ENCODE assay signal across 8 cellular contexts in the genomic region with DNA sequence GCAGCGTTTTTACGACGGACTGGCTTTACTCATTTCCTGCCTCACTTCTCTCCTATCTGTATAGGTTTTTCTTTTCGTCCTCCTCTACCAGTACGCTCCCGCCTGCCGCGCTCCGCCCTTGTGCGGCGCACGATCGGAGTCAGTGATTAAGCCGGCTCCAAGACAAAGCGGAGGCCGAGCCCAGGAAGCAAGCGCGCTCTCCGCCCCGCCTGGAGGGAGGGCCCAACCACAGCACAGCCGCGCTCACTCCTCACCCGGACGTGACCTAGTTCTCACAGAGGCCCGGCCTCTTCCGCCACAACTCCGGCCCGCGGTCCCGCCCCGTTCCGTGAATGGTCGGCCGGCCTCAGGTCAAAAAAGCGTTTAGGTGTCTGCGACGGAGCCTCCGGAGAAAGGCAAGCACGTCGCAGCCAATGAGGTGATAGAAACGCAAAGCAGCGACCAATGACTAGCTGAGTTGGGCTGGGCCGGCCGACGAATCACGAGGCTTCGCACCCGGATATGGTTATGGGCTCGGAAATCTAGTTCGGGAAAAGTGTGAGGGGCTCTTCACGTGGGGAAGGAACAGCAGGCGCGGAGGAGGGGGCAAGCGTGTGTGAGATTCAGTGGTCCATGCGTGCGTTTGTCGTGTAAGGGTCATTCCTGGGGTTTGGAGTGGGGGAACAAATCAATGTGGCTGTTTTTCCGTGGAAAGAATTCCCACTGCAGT. TPM values are rescaled to one million over a fixed set of nuclear protein-coding genes. Genes with fewer than 3 reads are reported as not detected.
DNase-seq lines count a peak whose midpoint lies in the region; ATAC-seq and TF ChIP-seq lines count a peak whose summit lies in the region.

A gene with protein sequence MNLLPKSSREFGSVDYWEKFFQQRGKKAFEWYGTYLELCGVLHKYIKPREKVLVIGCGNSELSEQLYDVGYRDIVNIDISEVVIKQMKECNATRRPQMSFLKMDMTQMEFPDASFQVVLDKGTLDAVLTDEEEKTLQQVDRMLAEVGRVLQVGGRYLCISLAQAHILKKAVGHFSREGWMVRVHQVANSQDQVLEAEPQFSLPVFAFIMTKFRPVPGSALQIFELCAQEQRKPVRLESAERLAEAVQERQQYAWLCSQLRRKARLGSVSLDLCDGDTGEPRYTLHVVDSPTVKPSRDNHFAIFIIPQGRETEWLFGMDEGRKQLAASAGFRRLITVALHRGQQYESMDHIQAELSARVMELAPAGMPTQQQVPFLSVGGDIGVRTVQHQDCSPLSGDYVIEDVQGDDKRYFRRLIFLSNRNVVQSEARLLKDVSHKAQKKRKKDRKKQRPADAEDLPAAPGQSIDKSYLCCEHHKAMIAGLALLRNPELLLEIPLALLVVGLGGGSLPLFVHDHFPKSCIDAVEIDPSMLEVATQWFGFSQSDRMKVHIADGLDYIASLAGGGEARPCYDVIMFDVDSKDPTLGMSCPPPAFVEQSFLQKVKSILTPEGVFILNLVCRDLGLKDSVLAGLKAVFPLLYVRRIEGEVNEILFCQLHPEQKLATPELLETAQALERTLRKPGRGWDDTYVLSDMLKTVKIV (plus strand): TSS at position 494 of the 709 bp plus-strand sequence. CDS start 308 bp downstream, outside the sequence.

- H3K4me3 ChIP-seq in smooth muscle cell: peak within 1 kb of the TSS; percentile 64

- CTCF ChIA-PET in activated B cell treated with CpG ODN at 0.5 μM for 24 hours (lab: Charles Lee): interaction anchor here (1.4 kb wide), 1 partner anchor 39 kb away, joined by 3 read pairs; no protein-coding TSS in a partner anchor

- no peak for TF ChIP-seq CTCF in activated B cell treated with CpG ODN at 0.5 μM for 24 hours (IDR thresholded peaks at IDR 0.05)
- no peak for TF ChIP-seq CTCF in smooth muscle cell (IDR thresholded peaks at IDR 0.05; ENCODE audit: borderline replicate concordance, insufficient read depth, poor library complexity, severe bottlenecking)

- in situ Hi-C loops in GM18951 (cut with MboI; ENCODE audit: low sequenced_read_pairs, unreplicated experiment): no loop called here

- peak; percentile 99 for ATAC-seq in HG03196 (IDR thresholded peaks at IDR 0.05; ENCODE audit: unreplicated experiment)
- peak; percentile 94 for ATAC-seq in activated B cell treated with CpG ODN at 0.5 μM for 24 hours (ENCODE audit: low read depth)

- peaks cover 37% of the 10 kb centered on the region for H3K36me3 Mint-ChIP-seq in activated B cell treated with CpG ODN at 0.5 μM for 24 hours (ENCODE audit: low read depth)

- peak within 1 kb of the TSS; percentile 97 for H3K4me2 ChIP-seq in smooth muscle cell

- intact Hi-C loops in activated B cell treated with CpG ODN at 0.5 μM for 24 hours (cut with micrococcal nuclease): loop anchor here (1.0 to 5.0 kb wide), 7 partner anchors 39 to 1036 kb away; partner anchors contain the start of genes DNM3, PIGC, PRRC2C and VAMP4

- H2AFZ ChIP-seq in smooth muscle cell (ENCODE audit: low read depth): peak within 1 kb of the TSS; percentile 70

- H3K9ac ChIP-seq in smooth muscle cell (ENCODE audit: low read depth): peak within 1 kb of the TSS; percentile 79

- peaks cover 6% of the 10 kb centered on the region for H3K27me3 Mint-ChIP-seq in activated B cell treated with CpG ODN at 0.5 μM for 24 hours

- H3K27ac ChIP-seq in caudate nucleus (ENCODE audit: low read depth, low read length): peak within 1 kb of the TSS; percentile 81
- H3K27ac ChIP-seq in smooth muscle cell (ENCODE audit: low read depth): peak within 1 kb of the TSS; percentile 70

- peak within 1 kb of the TSS; percentile 99 for H3K4me3 Mint-ChIP-seq in activated B cell treated with CpG ODN at 0.5 μM for 24 hours

- no peaks in the 10 kb centered on the region for H3K36me3 ChIP-seq in smooth muscle cell (ENCODE audit: low read depth)

- peaks cover 27% of the 10 kb centered on the region for H3K79me2 ChIP-seq in smooth muscle cell (ENCODE audit: low read depth)

- no peaks in the 10 kb centered on the region for H3K9me3 ChIP-seq in smooth muscle cell (replicated peaks; ENCODE audit: low read depth)

- no peaks in the 10 kb centered on the region for H3K27me3 ChIP-seq in smooth muscle cell (ENCODE audit: low read depth)

- DNase-seq in AG08395 (ENCODE audit: low spot score) (peak; percentile 98), NCI-H345 (lab: John Stamatoyannopoulos, UW) (peak; percentile 99), activated B cell treated with CpG ODN at 0.5 μM for 24 hours (peak; percentile 91), caudate nucleus (lab: John Stamatoyannopoulos, UW) (peak; percentile 68 to 100 (median 99)), iPS-NIHi7 (ENCODE audit: extremely low spot score) (peak; percentile 98), smooth muscle cell (lab: John Stamatoyannopoulos, UW; ENCODE audit: unreplicated experiment) (peak; percentile 92)

- peaks cover 5% of the 10 kb centered on the region for H3K4me1 ChIP-seq in smooth muscle cell (ENCODE audit: low read depth)

- H4K20me1 ChIP-seq in smooth muscle cell (ENCODE audit: low read depth): no peaks in the 10 kb centered on the region

- peaks cover 43% of the 10 kb centered on the region for H3K4me1 Mint-ChIP-seq in activated B cell treated with CpG ODN at 0.5 μM for 24 hours

- WGBS in smooth muscle cell (ENCODE audit: low lambda C conversion rate): under 1% methylated on average over 58 of the region's 58 CpGs

- peaks cover 3% of the 10 kb centered on the region for H3F3A ChIP-seq in smooth muscle cell (ENCODE audit: low read depth)

- H3K9me3 Mint-ChIP-seq in activated B cell treated with CpG ODN at 0.5 μM for 24 hours: no peaks in the 10 kb centered on the region

- peak within 1 kb of the TSS; percentile 94 for H3K27ac Mint-ChIP-seq in activated B cell treated with CpG ODN at 0.5 μM for 24 hours

- POLR2A ChIA-PET in activated B cell treated with CpG ODN at 0.5 μM for 24 hours (lab: Charles Lee): interaction anchor here (0.8 to 3.5 kb wide), 8 partner anchors 17 to 1887 kb away, joined by 3 to 86 read pairs (median 5); partner anchors contain the start of genes PRRC2C, SCYL3 and VAMP4

- peak; percentile 83 for TF ChIP-seq POLR2A in GM18951 (IDR thresholded peaks at IDR 0.05; ENCODE audit: extremely low read depth, insufficient read depth, insufficient read length)

RNA-seq across cellular contexts. Expression of the gene that starts here (rescaled TPM):
- total RNA-seq in activated B cell treated with CpG ODN at 0.5 μM for 24 hours: 33.6 and 35.7 TPM in 2 replicates
- 18.3 and 19.2 TPM in 2 replicates for total RNA-seq in smooth muscle cell
- 17.5 and 19.5 TPM in 2 replicates for polyA plus RNA-seq in smooth muscle cell

Comparison
In these comparisons a context has a peak if more than half of its experiments do, and no peak if none do; other contexts are left out.
1. Peak in every context shown above with its lines: DNase-seq, ATAC-seq, H3K4me3 ChIP-seq and H3K27ac ChIP-seq.